Comparison of ENCODE assay signal across 1 cellular context in genomic region chr6:32662099-32662498, GRCh38.
TF ChIP-seq lines count a peak whose summit lies in the region.

No MANE protein-coding gene starts in this region.

TF ChIP-seq in WTC11, 78 proteins besides CTCF, POLR2A, EP300 and RAD21:
- TF ChIP-seq ZNF512 (CRISPR knock-in tag; IDR thresholded peaks at IDR 0.05; ENCODE audit: borderline replicate concordance): no peak
- TF ChIP-seq ZNF423 (CRISPR knock-in tag; IDR thresholded peaks at IDR 0.05): no peak
- no peak for TF ChIP-seq E2F1 (CRISPR knock-in tag; IDR thresholded peaks at IDR 0.05)
- no peak for TF ChIP-seq CREM (CRISPR knock-in tag; IDR thresholded peaks at IDR 0.05)
- no peak for TF ChIP-seq ZNF263 (CRISPR knock-in tag; IDR thresholded peaks at IDR 0.05; ENCODE audit: low read depth)
- no peak for TF ChIP-seq ATF6 (CRISPR knock-in tag; IDR thresholded peaks at IDR 0.05)
- TF ChIP-seq PRRX2 (CRISPR knock-in tag; IDR thresholded peaks at IDR 0.05): no peak
- no peak for TF ChIP-seq ATF3 (CRISPR knock-in tag; conservative IDR thresholded peaks at IDR 0.05)
- TF ChIP-seq MXD4 (CRISPR knock-in tag; IDR thresholded peaks at IDR 0.05; ENCODE audit: borderline replicate concordance): no peak
- TF ChIP-seq ELF4 (CRISPR knock-in tag; IDR thresholded peaks at IDR 0.05; ENCODE audit: low read depth): no peak
- TF ChIP-seq NFATC4 (CRISPR knock-in tag; IDR thresholded peaks at IDR 0.05): no peak
- TF ChIP-seq TCF7 (CRISPR knock-in tag; IDR thresholded peaks at IDR 0.05; ENCODE audit: low read depth): no peak
- no peak for TF ChIP-seq SMAD3 (CRISPR knock-in tag; IDR thresholded peaks at IDR 0.05; ENCODE audit: borderline replicate concordance)
- no peak for TF ChIP-seq ZNF671 (CRISPR knock-in tag; IDR thresholded peaks at IDR 0.05)
- TF ChIP-seq SMAD4 (CRISPR knock-in tag; IDR thresholded peaks at IDR 0.05): no peak
- no peak for TF ChIP-seq HMGA2 (CRISPR knock-in tag; IDR thresholded peaks at IDR 0.05)
- TF ChIP-seq OVOL2 (CRISPR knock-in tag; IDR thresholded peaks at IDR 0.05; ENCODE audit: borderline replicate concordance): no peak
- no peak for TF ChIP-seq GRHL2 (CRISPR knock-in tag; IDR thresholded peaks at IDR 0.05; ENCODE audit: insufficient replicate concordance, severe bottlenecking)
